Comparison of ENCODE assay signal across 1 cellular context in genomic region chr2:169824373-169825333, GRCh38.
TF ChIP-seq lines count a peak whose summit lies in the region.

Gene METTL5, minus strand, starts transcription at chr2:169824905. Its CDS starts 308 bp downstream, at chr2:169824597.

TF ChIP-seq in HepG2, 621 proteins besides CTCF, POLR2A, EP300 and RAD21 (continued from another document and continues in another):
- TF ChIP-seq KIAA2018 (CRISPR knock-in tag; IDR thresholded peaks at IDR 0.05; ENCODE audit: borderline replicate concordance), result no peak
- TF ChIP-seq MNT (IDR thresholded peaks at IDR 0.05), result peak; percentile 14; the same call in 1 of the 2 replicates
- TF ChIP-seq GLMP (CRISPR knock-in tag; IDR thresholded peaks at IDR 0.05; ENCODE audit: borderline replicate concordance), result no peak; the same call in 1 of the 2 replicates
- TF ChIP-seq ZNF343 (CRISPR knock-in tag; IDR thresholded peaks at IDR 0.05), result peak; percentile 92
- no peak for TF ChIP-seq HNRNPH1 (optimal IDR thresholded peaks at IDR 0.05; ENCODE audit: low read depth, low read length)
- 0 out of 2 replicates have a peak, but pooled peaks have one; percentile 80 for TF ChIP-seq ELF4 (CRISPR knock-in tag; IDR thresholded peaks at IDR 0.05; ENCODE audit: borderline replicate concordance)
- TF ChIP-seq POGZ (CRISPR knock-in tag; IDR thresholded peaks at IDR 0.05), result peak; percentile 93
- TF ChIP-seq MAFF (IDR thresholded peaks at IDR 0.05; ENCODE audit: low read depth, low read length), result no peak
- TF ChIP-seq PPARG (CRISPR knock-in tag; conservative IDR thresholded peaks at IDR 0.05), result peak; percentile 54; the same call in 1 of the 2 replicates
- peak; percentile 45; the same call in 1 of the 2 replicates for TF ChIP-seq PAXIP1 (CRISPR knock-in tag; conservative IDR thresholded peaks at IDR 0.05)
- no peak for TF ChIP-seq DBP (CRISPR knock-in tag; IDR thresholded peaks at IDR 0.05; ENCODE audit: not compliant biosample characterization)
- peak; percentile 83; the same call in 1 of the 2 replicates for TF ChIP-seq ZNF703 (CRISPR knock-in tag; IDR thresholded peaks at IDR 0.05; ENCODE audit: borderline replicate concordance)
- no peak; the same call in 1 of the 2 replicates for TF ChIP-seq TCF7 (IDR thresholded peaks at IDR 0.05; ENCODE audit: low read depth)
- TF ChIP-seq ZFP1 (CRISPR knock-in tag; IDR thresholded peaks at IDR 0.05), result 0 out of 2 replicates have a peak, but pooled peaks have one; percentile 4
- no peak for TF ChIP-seq CSRNP2 (CRISPR knock-in tag; conservative IDR thresholded peaks at IDR 0.05; ENCODE audit: low read depth)
- no peak; the same call in 1 of the 2 replicates for TF ChIP-seq ZFAT (CRISPR knock-in tag; conservative IDR thresholded peaks at IDR 0.05)
- TF ChIP-seq HINFP (CRISPR knock-in tag; IDR thresholded peaks at IDR 0.05; ENCODE audit: low read depth), result peak; percentile 85
- peak; percentile 90; the same call in 1 of the 2 replicates for TF ChIP-seq ZNF34 (CRISPR knock-in tag; IDR thresholded peaks at IDR 0.05; ENCODE audit: borderline replicate concordance)
- TF ChIP-seq ZNF609 (CRISPR knock-in tag; IDR thresholded peaks at IDR 0.05; ENCODE audit: borderline replicate concordance), result peak; percentile 63; the same call in 1 of the 2 replicates
- no peak for TF ChIP-seq HOXA7 (CRISPR knock-in tag; IDR thresholded peaks at IDR 0.05)
- no peak for TF ChIP-seq ATF5 (CRISPR knock-in tag; IDR thresholded peaks at IDR 0.05; ENCODE audit: low read depth)
- TF ChIP-seq ZNF580 (CRISPR knock-in tag; IDR thresholded peaks at IDR 0.05; ENCODE audit: borderline replicate concordance, low read depth), result peak; percentile 83
- peak; percentile 90 for TF ChIP-seq MED1 (CRISPR knock-in tag; IDR thresholded peaks at IDR 0.05)
- 0 out of 2 replicates have a peak, but pooled peaks have one; percentile 87 for TF ChIP-seq IRF2 (CRISPR knock-in tag; IDR thresholded peaks at IDR 0.05)
- no peak; the same call in none of the 2 replicates for TF ChIP-seq ZNF225 (CRISPR knock-in tag; IDR thresholded peaks at IDR 0.05)
- TF ChIP-seq ZNF138 (CRISPR knock-in tag; IDR thresholded peaks at IDR 0.05; ENCODE audit: low read depth), result peak; percentile 94; the same call in 1 of the 2 replicates
